In genomic region chr11:63619967-63620366, GRCh38 we compare ENCODE assay signal across 24 cellular contexts. TPM values are rescaled to one million over a fixed set of nuclear protein-coding genes. Genes with fewer than 3 reads are reported as not detected.
DNase-seq lines count a peak whose midpoint lies in the region; ATAC-seq and TF ChIP-seq lines count a peak whose summit lies in the region.
"Had no signal": no experiment of that assay in that cellular context is flagged by ENCODE, and none has a peak within 500 bp of the region (broad histone marks: within the 10 kb centered on the region; RNA-seq: fewer than 3 reads in every experiment).

No MANE protein-coding gene starts in this region.

- H3K4me3 ChIP-seq in BLaER1 treated with 17β-estradiol and CSF1 and Interleukin-3, amounts not matched to agents 10 nM and 100 nM: no peak overlapping the region
- H3K4me3 ChIP-seq in Caco-2 (ENCODE audit: low read depth, low read length) (no peak overlapping the region), coronary artery (no peak overlapping the region)
- H3K4me3 ChIP-seq: A549 had no signal

- no peaks in the 10 kb centered on the region for H4K20me1 ChIP-seq in BLaER1 treated with 17β-estradiol and CSF1 and Interleukin-3, amounts not matched to agents 10 nM and 100 nM

- intact Hi-C loops in Caco-2 (cut with micrococcal nuclease; ENCODE audit: unreplicated experiment): loop anchor here (5.0 kb wide), 1 partner anchor 93 kb away; no protein-coding TSS in a partner anchor

- TF ChIP-seq CTCF in Caco-2 (IDR thresholded peaks at IDR 0.05; ENCODE audit: insufficient read depth in 1 of 2, low read depth in 1 of 2, low read length in 1 of 2, severe bottlenecking in 1 of 2, unreplicated experiment in 1 of 2): no peak
- TF ChIP-seq CTCF in coronary artery (IDR thresholded peaks at IDR 0.05): no peak

- no peaks in the 10 kb centered on the region for H3K9me3 Mint-ChIP-seq in Caco-2 (ENCODE audit: unreplicated experiment)
- H3K9me3 Mint-ChIP-seq: CD4-positive, alpha-beta T cell had no signal

- no peaks in the 10 kb centered on the region for H3K9me3 ChIP-seq in BLaER1 treated with 17β-estradiol and CSF1 and Interleukin-3, amounts not matched to agents 10 nM and 100 nM (replicated peaks in 1 of 11)
- no peaks in the 10 kb centered on the region for H3K9me3 ChIP-seq in Caco-2
- H3K9me3 ChIP-seq: A549 had no signal

- BruUV-seq in Caco-2 (replicated peaks; lab: Mats Ljungman, UMichigan): no TSS peak

- ATAC-seq in left lobe of liver: peak; percentile 13
- no peak for ATAC-seq in HG02884 (IDR thresholded peaks at IDR 0.05; ENCODE audit: unreplicated experiment)
- ATAC-seq: A549, PC-3 had no signal

- POLR2A ChIA-PET in Caco-2 (lab: Charles Lee): interaction anchor here (0.7 kb wide), 1 partner anchor 622 kb away, joined by 3 read pairs; no protein-coding TSS in a partner anchor

- no peaks in the 10 kb centered on the region for H3K27me3 Mint-ChIP-seq in Caco-2 (ENCODE audit: insufficient read depth, unreplicated experiment)
- H3K27me3 Mint-ChIP-seq: B cell; CD4-positive, alpha-beta T cell had no signal

- H3K27me3 ChIP-seq in BLaER1 treated with 17β-estradiol and CSF1 and Interleukin-3, amounts not matched to agents 10 nM and 100 nM: peaks cover 0 to 11% (median 6%) of the 10 kb centered on the region in 11 experiments; a peak in 9 of 22 replicates
- no peaks in the 10 kb centered on the region for H3K27me3 ChIP-seq in Caco-2 (replicated peaks; ENCODE audit: control insufficient read depth, insufficient read depth, low read length)

- H3K4me3 Mint-ChIP-seq in Caco-2 (ENCODE audit: unreplicated experiment): peak overlapping the region; percentile 44
- H3K4me3 Mint-ChIP-seq: B cell; CD4-positive, alpha-beta T cell had no signal

- peaks cover 25 to 71% (median 55%) of the 10 kb centered on the region in 10 experiments; a peak in 19 of 20 replicates for H3K4me1 ChIP-seq in BLaER1 treated with 17β-estradiol and CSF1 and Interleukin-3, amounts not matched to agents 10 nM and 100 nM
- H3K4me1 ChIP-seq in Caco-2: peaks cover 51% of the 10 kb centered on the region

- peak overlapping the region; percentile 55 for H3K27ac Mint-ChIP-seq in Caco-2 (ENCODE audit: unreplicated experiment)
- H3K27ac Mint-ChIP-seq: B cell; CD4-positive, alpha-beta T cell had no signal

- peak overlapping the region in 8 of 11 experiments; percentile 29 to 80 (median 75); a peak in 14 of 22 replicates for H3K27ac ChIP-seq in BLaER1 treated with 17β-estradiol and CSF1 and Interleukin-3, amounts not matched to agents 10 nM and 100 nM
- H3K27ac ChIP-seq in coronary artery: no peak overlapping the region
- H3K27ac ChIP-seq: A549 had no signal

- peak overlapping the region in 8 of 11 experiments; percentile 68 to 86 (median 79); a peak in 16 of 22 replicates for H3K4me2 ChIP-seq in BLaER1 treated with 17β-estradiol and CSF1 and Interleukin-3, amounts not matched to agents 10 nM and 100 nM
- H3K4me2 ChIP-seq: A549 had no signal

- no peaks in the 10 kb centered on the region for H3K36me3 ChIP-seq in BLaER1 treated with 17β-estradiol and CSF1 and Interleukin-3, amounts not matched to agents 10 nM and 100 nM
- H3K36me3 ChIP-seq in Caco-2 (ENCODE audit: control insufficient read depth, insufficient read depth, low read length): no peaks in the 10 kb centered on the region

- H3K36me3 Mint-ChIP-seq in Caco-2 (ENCODE audit: insufficient read depth, unreplicated experiment): peaks cover 20% of the 10 kb centered on the region

- peaks cover 44% of the 10 kb centered on the region for H3K4me1 Mint-ChIP-seq in Caco-2 (ENCODE audit: low read depth, unreplicated experiment)
- H3K4me1 Mint-ChIP-seq: B cell had no signal

- CTCF ChIA-PET in Caco-2 (lab: Charles Lee): interaction anchor here (0.8 to 1.2 kb wide), 2 partner anchors 91 to 326 kb away, joined by 3 to 5 read pairs; no protein-coding TSS in a partner anchor

- peak overlapping the region in 6 of 11 experiments; percentile 35 to 62 (median 56); a peak in 9 of 22 replicates for H3K9ac ChIP-seq in BLaER1 treated with 17β-estradiol and CSF1 and Interleukin-3, amounts not matched to agents 10 nM and 100 nM

- peak; percentile 70 to 76 for DNase-seq in Caco-2
- peak; percentile 31 for DNase-seq in coronary artery (ENCODE audit: low spot score)
- DNase-seq in left lobe of liver (ENCODE audit: low spot score): no peak
- no peak for DNase-seq in NK-92 (lab: John Stamatoyannopoulos, UW; ENCODE audit: unreplicated experiment)
- no peak for DNase-seq in GM19238 (ENCODE audit: insufficient read length, low spot score)
- DNase-seq: CD4-positive, alpha-beta T cell; COR-L47; DMS 273 treated with DMSO at 0.1 percent for 48 hours; DMS79 treated with DMSO at 0.1 percent for 48 hours; H7; NCI-H1092 treated with DMSO at 0.1 percent for 48 hours; NCI-H1436 treated with DMSO at 0.1 percent for 48 hours; NCI-H2081; NCI-H2171; NCI-H345; NCI-H524 treated with DMSO at 0.1 percent for 48 hours; PC-3; Right ventricle myocardium superior; SW 1271 had no signal

RNA-seq across cellular contexts. Expression of gene PLAAT3, which starts 5.7 kb away (rescaled TPM):
- total RNA-seq in Caco-2 (2022) (50.9 and 57.9 TPM in 2 replicates), left lobe of liver (74.6 TPM)

RNA-seq across cellular contexts. Expression of gene ATL3, which starts 51.2 kb away (rescaled TPM):
- total RNA-seq in Caco-2 (2022) (50.2 and 55.1 TPM in 2 replicates), left lobe of liver (29.8 TPM)

RNA-seq across cellular contexts. Expression of gene PLAAT2, which starts 56.8 kb away (rescaled TPM):
- total RNA-seq in Caco-2 (2022): 1.2 TPM in 1 of 2 replicates, not detected in the other
- total RNA-seq in left lobe of liver: 1.2 TPM
- total RNA-seq: B cell, H7, RPMI7951 had no signal

Comparison
In these comparisons a context has a peak if more than half of its experiments do, and no peak if none do; other contexts are left out.
1. H3K27ac ChIP-seq: peak in BLaER1 treated with 17β-estradiol and CSF1 and Interleukin-3, amounts not matched to agents 10 nM and 100 nM (8 of 11); none in coronary artery (0 of 2).
2. DNase-seq: peak in Caco-2 (2 of 2) and coronary artery (single experiment); none in left lobe of liver (single experiment), NK-92 (single experiment) and GM19238 (single experiment).